In the genomic region with DNA sequence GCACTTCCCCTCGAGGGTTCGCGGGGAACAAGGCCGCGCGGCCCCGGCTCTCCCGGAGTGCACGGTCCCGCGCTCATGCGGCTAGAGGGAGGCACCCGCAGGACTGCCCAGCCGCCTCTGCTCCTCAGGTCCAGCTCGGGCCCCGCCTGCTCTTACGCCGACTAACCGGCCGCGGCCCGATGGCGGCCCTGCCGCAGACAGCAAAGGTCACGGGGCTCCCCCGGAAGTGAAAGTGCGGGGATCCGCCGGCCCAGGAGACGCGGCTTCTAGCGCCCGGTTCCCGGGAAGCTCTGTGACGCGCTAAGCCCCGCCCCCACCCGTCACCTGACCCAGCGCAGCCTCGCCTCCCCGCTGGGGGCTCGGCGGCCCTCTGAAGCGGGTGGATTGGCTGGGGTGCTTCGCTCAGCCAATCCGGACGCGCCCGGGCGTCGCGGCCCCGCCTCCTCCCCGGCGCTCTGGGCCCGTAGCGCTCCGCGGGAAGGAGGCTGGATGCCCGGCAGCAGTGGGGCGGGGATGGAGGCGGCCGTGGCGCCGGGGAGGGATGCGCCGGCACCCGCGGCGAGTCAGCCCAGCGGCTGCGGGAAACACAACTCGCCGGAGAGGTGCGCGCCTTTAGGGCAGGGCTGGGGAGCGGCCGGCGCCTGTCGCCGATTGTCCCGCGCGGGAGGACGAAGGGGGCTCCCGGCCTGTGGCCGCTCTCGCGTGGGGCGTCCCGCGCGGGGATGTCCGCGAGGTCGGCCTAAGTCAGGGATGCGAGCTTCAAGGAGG, we compare ENCODE assay signal across 1 cellular context.
TF ChIP-seq lines count a peak whose summit lies in the region.

A gene with protein sequence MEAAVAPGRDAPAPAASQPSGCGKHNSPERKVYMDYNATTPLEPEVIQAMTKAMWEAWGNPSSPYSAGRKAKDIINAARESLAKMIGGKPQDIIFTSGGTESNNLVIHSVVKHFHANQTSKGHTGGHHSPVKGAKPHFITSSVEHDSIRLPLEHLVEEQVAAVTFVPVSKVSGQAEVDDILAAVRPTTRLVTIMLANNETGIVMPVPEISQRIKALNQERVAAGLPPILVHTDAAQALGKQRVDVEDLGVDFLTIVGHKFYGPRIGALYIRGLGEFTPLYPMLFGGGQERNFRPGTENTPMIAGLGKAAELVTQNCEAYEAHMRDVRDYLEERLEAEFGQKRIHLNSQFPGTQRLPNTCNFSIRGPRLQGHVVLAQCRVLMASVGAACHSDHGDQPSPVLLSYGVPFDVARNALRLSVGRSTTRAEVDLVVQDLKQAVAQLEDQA (plus strand): TSS at position 460 of the 768 bp plus-strand sequence. CDS start 54 bp downstream, at position 514.

TF ChIP-seq in HepG2, 621 proteins besides CTCF, POLR2A, EP300 and RAD21 (continued from another document and continues in another):
- TF ChIP-seq, protein P1, sequence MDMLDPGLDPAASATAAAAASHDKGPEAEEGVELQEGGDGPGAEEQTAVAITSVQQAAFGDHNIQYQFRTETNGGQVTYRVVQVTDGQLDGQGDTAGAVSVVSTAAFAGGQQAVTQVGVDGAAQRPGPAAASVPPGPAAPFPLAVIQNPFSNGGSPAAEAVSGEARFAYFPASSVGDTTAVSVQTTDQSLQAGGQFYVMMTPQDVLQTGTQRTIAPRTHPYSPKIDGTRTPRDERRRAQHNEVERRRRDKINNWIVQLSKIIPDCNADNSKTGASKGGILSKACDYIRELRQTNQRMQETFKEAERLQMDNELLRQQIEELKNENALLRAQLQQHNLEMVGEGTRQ (IDR thresholded peaks at IDR 0.05; ENCODE audit: low read depth, low read length) = peak; percentile 85
- TF ChIP-seq, protein P1 (CRISPR knock-in tag; IDR thresholded peaks at IDR 0.05; ENCODE audit: borderline replicate concordance) = peak; percentile 96; the same call in 1 of the 2 replicates
- no peak; the same call in none of the 2 replicates for TF ChIP-seq ZSCAN21 (CRISPR knock-in tag; IDR thresholded peaks at IDR 0.05; ENCODE audit: borderline replicate concordance)
- TF ChIP-seq ZFYVE20 (CRISPR knock-in tag; IDR thresholded peaks at IDR 0.05; ENCODE audit: borderline replicate concordance, low read depth) = no peak
- TF ChIP-seq, protein P2, sequence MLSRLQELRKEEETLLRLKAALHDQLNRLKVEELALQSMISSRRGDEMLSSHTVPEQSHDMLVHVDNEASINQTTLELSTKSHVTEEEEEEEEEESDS (CRISPR knock-in tag; IDR thresholded peaks at IDR 0.05; ENCODE audit: borderline replicate concordance) = no peak
- TF ChIP-seq RFX5 (IDR thresholded peaks at IDR 0.05; ENCODE audit: low read depth, low read length) = peak; percentile 78; the same call in 1 of the 2 replicates
- no peak for TF ChIP-seq ZNF101 (CRISPR knock-in tag; IDR thresholded peaks at IDR 0.05; ENCODE audit: borderline replicate concordance, low read depth)
- peak; percentile 95 for TF ChIP-seq KMT2B (CRISPR knock-in tag; IDR thresholded peaks at IDR 0.05)
- no peak for TF ChIP-seq ZNF619 (CRISPR knock-in tag; IDR thresholded peaks at IDR 0.05)
- TF ChIP-seq, protein P3, sequence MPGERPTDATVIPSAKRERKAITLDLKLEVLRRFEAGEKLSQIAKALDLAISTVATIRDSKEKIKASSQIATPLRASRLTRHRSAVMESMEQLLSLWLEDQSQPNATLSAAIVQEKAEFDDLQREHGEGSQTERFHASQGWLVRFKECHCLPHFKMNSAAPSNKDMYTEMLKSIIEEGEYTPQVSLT (CRISPR knock-in tag; IDR thresholded peaks at IDR 0.05; ENCODE audit: borderline replicate concordance, low read depth) = no peak
- TF ChIP-seq, protein P4, sequence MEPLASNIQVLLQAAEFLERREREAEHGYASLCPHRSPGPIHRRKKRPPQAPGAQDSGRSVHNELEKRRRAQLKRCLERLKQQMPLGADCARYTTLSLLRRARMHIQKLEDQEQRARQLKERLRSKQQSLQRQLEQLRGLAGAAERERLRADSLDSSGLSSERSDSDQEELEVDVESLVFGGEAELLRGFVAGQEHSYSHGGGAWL (CRISPR knock-in tag; IDR thresholded peaks at IDR 0.05) = no peak; the same call in 1 of the 2 replicates
- TF ChIP-seq, protein P5, sequence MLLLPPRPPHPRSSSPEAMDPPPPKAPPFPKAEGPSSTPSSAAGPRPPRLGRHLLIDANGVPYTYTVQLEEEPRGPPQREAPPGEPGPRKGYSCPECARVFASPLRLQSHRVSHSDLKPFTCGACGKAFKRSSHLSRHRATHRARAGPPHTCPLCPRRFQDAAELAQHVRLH (CRISPR knock-in tag; IDR thresholded peaks at IDR 0.05; ENCODE audit: borderline replicate concordance, low read depth) = peak; percentile 56; the same call in 1 of the 2 replicates
- TF ChIP-seq ZNF720 (CRISPR knock-in tag; IDR thresholded peaks at IDR 0.05) = no peak
- TF ChIP-seq, protein P6, sequence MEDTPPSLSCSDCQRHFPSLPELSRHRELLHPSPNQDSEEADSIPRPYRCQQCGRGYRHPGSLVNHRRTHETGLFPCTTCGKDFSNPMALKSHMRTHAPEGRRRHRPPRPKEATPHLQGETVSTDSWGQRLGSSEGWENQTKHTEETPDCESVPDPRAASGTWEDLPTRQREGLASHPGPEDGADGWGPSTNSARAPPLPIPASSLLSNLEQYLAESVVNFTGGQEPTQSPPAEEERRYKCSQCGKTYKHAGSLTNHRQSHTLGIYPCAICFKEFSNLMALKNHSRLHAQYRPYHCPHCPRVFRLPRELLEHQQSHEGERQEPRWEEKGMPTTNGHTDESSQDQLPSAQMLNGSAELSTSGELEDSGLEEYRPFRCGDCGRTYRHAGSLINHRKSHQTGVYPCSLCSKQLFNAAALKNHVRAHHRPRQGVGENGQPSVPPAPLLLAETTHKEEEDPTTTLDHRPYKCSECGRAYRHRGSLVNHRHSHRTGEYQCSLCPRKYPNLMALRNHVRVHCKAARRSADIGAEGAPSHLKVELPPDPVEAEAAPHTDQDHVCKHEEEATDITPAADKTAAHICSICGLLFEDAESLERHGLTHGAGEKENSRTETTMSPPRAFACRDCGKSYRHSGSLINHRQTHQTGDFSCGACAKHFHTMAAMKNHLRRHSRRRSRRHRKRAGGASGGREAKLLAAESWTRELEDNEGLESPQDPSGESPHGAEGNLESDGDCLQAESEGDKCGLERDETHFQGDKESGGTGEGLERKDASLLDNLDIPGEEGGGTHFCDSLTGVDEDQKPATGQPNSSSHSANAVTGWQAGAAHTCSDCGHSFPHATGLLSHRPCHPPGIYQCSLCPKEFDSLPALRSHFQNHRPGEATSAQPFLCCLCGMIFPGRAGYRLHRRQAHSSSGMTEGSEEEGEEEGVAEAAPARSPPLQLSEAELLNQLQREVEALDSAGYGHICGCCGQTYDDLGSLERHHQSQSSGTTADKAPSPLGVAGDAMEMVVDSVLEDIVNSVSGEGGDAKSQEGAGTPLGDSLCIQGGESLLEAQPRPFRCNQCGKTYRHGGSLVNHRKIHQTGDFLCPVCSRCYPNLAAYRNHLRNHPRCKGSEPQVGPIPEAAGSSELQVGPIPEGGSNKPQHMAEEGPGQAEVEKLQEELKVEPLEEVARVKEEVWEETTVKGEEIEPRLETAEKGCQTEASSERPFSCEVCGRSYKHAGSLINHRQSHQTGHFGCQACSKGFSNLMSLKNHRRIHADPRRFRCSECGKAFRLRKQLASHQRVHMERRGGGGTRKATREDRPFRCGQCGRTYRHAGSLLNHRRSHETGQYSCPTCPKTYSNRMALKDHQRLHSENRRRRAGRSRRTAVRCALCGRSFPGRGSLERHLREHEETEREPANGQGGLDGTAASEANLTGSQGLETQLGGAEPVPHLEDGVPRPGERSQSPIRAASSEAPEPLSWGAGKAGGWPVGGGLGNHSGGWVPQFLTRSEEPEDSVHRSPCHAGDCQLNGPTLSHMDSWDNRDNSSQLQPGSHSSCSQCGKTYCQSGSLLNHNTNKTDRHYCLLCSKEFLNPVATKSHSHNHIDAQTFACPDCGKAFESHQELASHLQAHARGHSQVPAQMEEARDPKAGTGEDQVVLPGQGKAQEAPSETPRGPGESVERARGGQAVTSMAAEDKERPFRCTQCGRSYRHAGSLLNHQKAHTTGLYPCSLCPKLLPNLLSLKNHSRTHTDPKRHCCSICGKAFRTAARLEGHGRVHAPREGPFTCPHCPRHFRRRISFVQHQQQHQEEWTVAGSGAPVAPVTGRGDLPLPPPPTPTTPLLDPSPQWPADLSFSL (CRISPR knock-in tag; IDR thresholded peaks at IDR 0.05) = peak; percentile 60; the same call in 1 of the 2 replicates
- TF ChIP-seq CBFB (CRISPR knock-in tag; IDR thresholded peaks at IDR 0.05) = peak; percentile 81
- TF ChIP-seq, protein P7, sequence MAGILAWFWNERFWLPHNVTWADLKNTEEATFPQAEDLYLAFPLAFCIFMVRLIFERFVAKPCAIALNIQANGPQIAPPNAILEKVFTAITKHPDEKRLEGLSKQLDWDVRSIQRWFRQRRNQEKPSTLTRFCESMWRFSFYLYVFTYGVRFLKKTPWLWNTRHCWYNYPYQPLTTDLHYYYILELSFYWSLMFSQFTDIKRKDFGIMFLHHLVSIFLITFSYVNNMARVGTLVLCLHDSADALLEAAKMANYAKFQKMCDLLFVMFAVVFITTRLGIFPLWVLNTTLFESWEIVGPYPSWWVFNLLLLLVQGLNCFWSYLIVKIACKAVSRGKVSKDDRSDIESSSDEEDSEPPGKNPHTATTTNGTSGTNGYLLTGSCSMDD (CRISPR knock-in tag; IDR thresholded peaks at IDR 0.05) = 0 out of 2 replicates have a peak, but pooled peaks have one; percentile 37
- no peak; the same call in 1 of the 2 replicates for TF ChIP-seq TOE1 (CRISPR knock-in tag; IDR thresholded peaks at IDR 0.05)
- TF ChIP-seq PCBP1 (IDR thresholded peaks at IDR 0.05; ENCODE audit: borderline replicate concordance, low read depth, low read length) = no peak
- 0 out of 2 replicates have a peak, but pooled peaks have one; percentile 45 for TF ChIP-seq CBX5 (CRISPR knock-in tag; IDR thresholded peaks at IDR 0.05; ENCODE audit: borderline replicate concordance)
- TF ChIP-seq SIX1 (CRISPR knock-in tag; IDR thresholded peaks at IDR 0.05; ENCODE audit: borderline replicate concordance) = peak; percentile 46; the same call in 1 of the 2 replicates
- peak; percentile 67; the same call in 1 of the 2 replicates for TF ChIP-seq RNF2 (conservative IDR thresholded peaks at IDR 0.05; ENCODE audit: low read depth)
- peak; percentile 74; the same call in 1 of the 2 replicates for TF ChIP-seq MTF2 (CRISPR knock-in tag; IDR thresholded peaks at IDR 0.05; ENCODE audit: borderline replicate concordance)
- no peak for TF ChIP-seq ATF7 (IDR thresholded peaks at IDR 0.05)
- TF ChIP-seq ATF7 (CRISPR knock-in tag; IDR thresholded peaks at IDR 0.05) = peak; percentile 18; the same call in 1 of the 2 replicates
- peak; percentile 41 for TF ChIP-seq ZNF879 (CRISPR knock-in tag; IDR thresholded peaks at IDR 0.05)
- TF ChIP-seq ZNF446 (CRISPR knock-in tag; IDR thresholded peaks at IDR 0.05) = peak; percentile 67; the same call in 1 of the 2 replicates
- peak; percentile 99 for TF ChIP-seq ZFX (CRISPR knock-in tag; IDR thresholded peaks at IDR 0.05; ENCODE audit: low read depth)
- peak; percentile 90 for TF ChIP-seq SP2 (CRISPR knock-in tag; IDR thresholded peaks at IDR 0.05)
- peak; percentile 64; the same call in 1 of the 2 replicates for TF ChIP-seq PITX1 (CRISPR knock-in tag; IDR thresholded peaks at IDR 0.05)
- TF ChIP-seq EED (CRISPR knock-in tag; IDR thresholded peaks at IDR 0.05) = no peak; the same call in 1 of the 2 replicates
- TF ChIP-seq, protein P8, sequence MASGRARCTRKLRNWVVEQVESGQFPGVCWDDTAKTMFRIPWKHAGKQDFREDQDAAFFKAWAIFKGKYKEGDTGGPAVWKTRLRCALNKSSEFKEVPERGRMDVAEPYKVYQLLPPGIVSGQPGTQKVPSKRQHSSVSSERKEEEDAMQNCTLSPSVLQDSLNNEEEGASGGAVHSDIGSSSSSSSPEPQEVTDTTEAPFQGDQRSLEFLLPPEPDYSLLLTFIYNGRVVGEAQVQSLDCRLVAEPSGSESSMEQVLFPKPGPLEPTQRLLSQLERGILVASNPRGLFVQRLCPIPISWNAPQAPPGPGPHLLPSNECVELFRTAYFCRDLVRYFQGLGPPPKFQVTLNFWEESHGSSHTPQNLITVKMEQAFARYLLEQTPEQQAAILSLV (CRISPR knock-in tag; IDR thresholded peaks at IDR 0.05; ENCODE audit: borderline replicate concordance) = peak; percentile 73; the same call in 1 of the 2 replicates
- TF ChIP-seq EEA1 (CRISPR knock-in tag; IDR thresholded peaks at IDR 0.05; ENCODE audit: borderline replicate concordance) = 0 out of 2 replicates have a peak, but pooled peaks have one; percentile 36
- 0 out of 2 replicates have a peak, but pooled peaks have one; percentile 75 for TF ChIP-seq GTF3A (CRISPR knock-in tag; conservative IDR thresholded peaks at IDR 0.05)
- no peak for TF ChIP-seq ZNF367 (CRISPR knock-in tag; IDR thresholded peaks at IDR 0.05; ENCODE audit: borderline replicate concordance)
- TF ChIP-seq ZNF558 (CRISPR knock-in tag; IDR thresholded peaks at IDR 0.05; ENCODE audit: borderline replicate concordance) = peak; percentile 95
- no peak; the same call in 1 of the 2 replicates for TF ChIP-seq SNAPC2 (CRISPR knock-in tag; IDR thresholded peaks at IDR 0.05)
- peak; percentile 85; the same call in 1 of the 2 replicates for TF ChIP-seq ZBTB20 (CRISPR knock-in tag; IDR thresholded peaks at IDR 0.05; ENCODE audit: borderline replicate concordance, low read depth)
- peak; percentile 71 for TF ChIP-seq ZSCAN31 (CRISPR knock-in tag; IDR thresholded peaks at IDR 0.05; ENCODE audit: low read depth)
- peak; percentile 80; the same call in 1 of the 2 replicates for TF ChIP-seq ZBTB7B (CRISPR knock-in tag; IDR thresholded peaks at IDR 0.05)
- TF ChIP-seq ZNF615 (CRISPR knock-in tag; IDR thresholded peaks at IDR 0.05; ENCODE audit: borderline replicate concordance) = peak; percentile 94
- TF ChIP-seq HNRNPUL1 (IDR thresholded peaks at IDR 0.05; ENCODE audit: low read depth, low read length) = peak; percentile 80; the same call in 1 of the 2 replicates
- peak; percentile 71; the same call in 1 of the 2 replicates for TF ChIP-seq BCL6 (CRISPR knock-in tag; IDR thresholded peaks at IDR 0.05)
- TF ChIP-seq MZF1 (CRISPR knock-in tag; IDR thresholded peaks at IDR 0.05; ENCODE audit: borderline replicate concordance) = no peak
- TF ChIP-seq ZMAT3 (CRISPR knock-in tag; conservative IDR thresholded peaks at IDR 0.05) = peak; percentile 84
